8 cellular contexts compared by ENCODE assay signal in genomic region chr10:15168296-15168780, GRCh38. TPM values are rescaled to one million over a fixed set of nuclear protein-coding genes. Genes with fewer than 3 reads are reported as not detected.
DNase-seq lines count a peak whose midpoint lies in the region; TF ChIP-seq lines count a peak whose summit lies in the region.

TSS of gene NMT2 (minus strand) at chr10:15168693. CDS start at chr10:15168612, 81 bp downstream.

- DNase-seq in H7 (no peak), Karpas-422 (no peak), SJCRH30 (peak; percentile 84), dermis microvascular lymphatic vessel endothelial cell (ENCODE audit: low read depth in 2 of 2) (peak in 1 of 2 donors; percentile 59), lung microvascular endothelial cell (ENCODE audit: low read depth in 2 of 2) (no peak), testis (no peak)

- peak; percentile 89 for TF ChIP-seq POLR2A in testis (IDR thresholded peaks at IDR 0.05)

- H3K9me2 ChIP-seq in Karpas-422 (replicated peaks; ENCODE audit: insufficient read depth, low read length), result no peaks in the 10 kb centered on the region

- 0% methylated on average over 3 of the region's 68 CpGs; no CpG with 5 or more reads in 1 of the 2 donors for WGBS in testis, 2 donors

- H3K9me3 ChIP-seq in Karpas-422 (ENCODE audit: low read length) (no peaks in the 10 kb centered on the region), SJCRH30 (replicated peaks) (no peaks in the 10 kb centered on the region), testis (no peaks in the 10 kb centered on the region)

- peak; percentile 44 for TF ChIP-seq CTCF in 22Rv1 (IDR thresholded peaks at IDR 0.05)
- TF ChIP-seq CTCF in testis (IDR thresholded peaks at IDR 0.05), result peak in 1 of 3 experiments; percentile 39

- peak within 1 kb of the TSS; percentile 92 for H3K4me3 ChIP-seq in GM08714 (ENCODE audit: low read length)
- peak within 1 kb of the TSS; percentile 95 for H3K4me3 ChIP-seq in H7 (ENCODE audit: insufficient read depth, low read depth, low read length)
- H3K4me3 ChIP-seq in Karpas-422 (ENCODE audit: low read length), result peak within 1 kb of the TSS; percentile 75
- peak within 1 kb of the TSS; percentile 100 for H3K4me3 ChIP-seq in SJCRH30
- peak within 1 kb of the TSS; percentile 93 to 98 for H3K4me3 ChIP-seq in testis

- peak within 1 kb of the TSS; percentile 54; the same call in 1 of the 2 replicates for H3K27ac ChIP-seq in 22Rv1
- no peak within 1 kb of the TSS for H3K27ac ChIP-seq in Karpas-422 (ENCODE audit: low read length)
- peak within 1 kb of the TSS; percentile 85 for H3K27ac ChIP-seq in SJCRH30
- H3K27ac ChIP-seq in testis, result peak within 1 kb of the TSS; percentile 86 to 87

- H4K20me1 ChIP-seq in Karpas-422 (ENCODE audit: insufficient read depth, low read depth, low read length), result no peaks in the 10 kb centered on the region

- peak within 1 kb of the TSS; percentile 72 for H3K9ac ChIP-seq in Karpas-422 (ENCODE audit: low read length)

- H2AFZ ChIP-seq in Karpas-422 (ENCODE audit: low read length), result peak within 1 kb of the TSS; percentile 90

- peaks cover 15% of the 10 kb centered on the region for H3K4me1 ChIP-seq in Karpas-422 (ENCODE audit: low read length)
- peaks cover 5% of the 10 kb centered on the region; the same call in 1 of the 2 replicates for H3K4me1 ChIP-seq in SJCRH30
- peaks cover 20% of the 10 kb centered on the region for H3K4me1 ChIP-seq in testis

- H3K79me2 ChIP-seq in Karpas-422 (ENCODE audit: low read length), result no peaks in the 10 kb centered on the region

- H3K36me3 ChIP-seq in H7 (replicated peaks; ENCODE audit: control insufficient read depth, insufficient read depth, low read length) (no peaks in the 10 kb centered on the region), Karpas-422 (ENCODE audit: insufficient read depth, low read length) (no peaks in the 10 kb centered on the region), SJCRH30 (no peaks in the 10 kb centered on the region), testis (ENCODE audit: low read depth, missing control alignments) (no peaks in the 10 kb centered on the region)

- H3K27me3 ChIP-seq in H7 (ENCODE audit: control insufficient read depth, insufficient read depth, low read length) (peaks cover 2% of the 10 kb centered on the region; the same call in 1 of the 2 replicates), Karpas-422 (ENCODE audit: low read length) (no peaks in the 10 kb centered on the region), SJCRH30 (no peaks in the 10 kb centered on the region), testis (no peaks in the 10 kb centered on the region)

- peak within 1 kb of the TSS; percentile 70 for H3K4me2 ChIP-seq in Karpas-422 (ENCODE audit: low read depth, low read length, poor library complexity, severe bottlenecking)

- intact Hi-C loops in testis (cut with DNase I; ENCODE audit: low total_unique reads), result no loop called here

RNA-seq across cellular contexts. Expression of gene NMT2, which starts in this region (rescaled TPM):
- 10.6 and 12.3 TPM in 2 replicates for total RNA-seq in H7 (2014; rRNA removed; shearing (Covaris generic))
- total RNA-seq in Karpas-422 (2014; rRNA removed; shearing (Covaris generic); ENCODE audit: low replicate concordance), result 1.6 and 2.6 TPM in 2 replicates
- 22.8 and 22.9 TPM in 2 replicates for total RNA-seq in SJCRH30 (2014; rRNA removed; shearing (Covaris generic))
- total RNA-seq in dermis microvascular lymphatic vessel endothelial cell (41.2 and 46.1 TPM in 2 replicates), lung microvascular endothelial cell (39.1 and 48.6 TPM in 2 replicates), testis (10 to 100 TPM; 56.6 to 68.3 TPM)
- polyA plus RNA-seq in testis (ENCODE audit: insufficient read depth, low read depth, low replicate concordance), result 35.8 TPM

Comparison
In these comparisons a context has a peak if more than half of its experiments do, and no peak if none do; other contexts are left out.
1. DNase-seq: peak in SJCRH30 (2 of 2); none in H7 (single experiment), Karpas-422 (single experiment), lung microvascular endothelial cell (0 of 2) and testis (single experiment).
2. Peak in every context shown above with its lines, with median percentiles within 50 percentile points of each other: H3K4me3 ChIP-seq.